8 cellular contexts compared by ENCODE assay signal in the genomic region with DNA sequence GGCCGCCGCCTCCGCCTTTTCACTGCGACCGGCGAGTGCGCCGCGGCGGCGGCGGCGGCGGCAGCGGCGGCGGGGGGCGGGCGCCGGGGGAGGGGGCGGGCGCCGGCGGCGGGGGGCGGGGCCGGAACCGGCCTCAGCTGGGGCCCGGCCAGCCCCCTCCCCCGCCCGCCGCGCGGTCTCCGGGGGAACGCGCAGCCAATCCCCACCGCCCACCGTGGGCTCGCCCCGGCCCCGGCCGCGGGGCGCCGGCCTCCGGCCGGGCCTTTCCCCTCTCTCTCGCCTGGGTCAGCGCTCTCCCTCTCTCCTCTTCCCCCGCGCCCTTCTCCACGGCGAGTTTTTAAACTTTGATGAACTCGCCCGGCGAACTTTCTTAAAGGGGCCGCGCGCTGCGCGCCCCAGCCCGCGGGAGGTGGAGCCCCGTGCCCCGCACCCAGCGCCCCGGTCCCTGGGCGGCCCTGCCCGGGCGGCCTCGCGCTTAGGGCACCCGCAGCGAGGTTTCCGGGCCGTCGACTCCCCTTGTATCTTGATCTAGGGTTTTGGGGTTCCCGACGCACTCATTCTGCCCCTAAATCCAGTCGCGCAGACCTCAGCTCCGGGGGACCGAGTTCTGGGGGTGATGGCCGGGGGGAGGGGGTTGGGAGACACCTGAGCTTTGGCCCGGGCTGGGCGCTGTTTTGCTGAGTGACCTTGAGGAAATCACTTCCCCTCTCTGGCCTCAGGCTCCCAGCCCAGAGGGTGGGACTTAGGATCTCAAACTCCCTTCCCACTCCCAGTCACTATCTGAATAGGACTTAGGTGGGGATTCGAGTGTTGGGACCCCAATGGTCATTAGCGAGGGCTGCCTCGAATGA. TPM values are rescaled to one million over a fixed set of nuclear protein-coding genes. Genes with fewer than 3 reads are reported as not detected.
DNase-seq lines count a peak whose midpoint lies in the region; FAIRE-seq and TF ChIP-seq lines count a peak whose summit lies in the region.

Gene RBPMS2, minus strand, starts transcription at position 39 of the 851 bp plus-strand sequence. CDS start 270 bp downstream, outside the sequence.

- H3K4me1 Mint-ChIP-seq in CD14-positive monocyte: peaks cover 5% of the 10 kb centered on the region

- FAIRE-seq in urothelium cell line (lab: Jason Lieb, UNC) (no peak), RCC 7860 (lab: Jason Lieb, UNC) (no peak)

- DNase-seq in CD14-positive monocyte (ENCODE audit: low spot score): no peak
- DNase-seq in Jurkat, Clone E6-1 (ENCODE audit: low read depth, low spot score): no peak
- peak in 1 of 2 donors; percentile 20 for DNase-seq in cardiac fibroblast (ENCODE audit: low read depth in 2 of 2)
- no peak for DNase-seq in mesenteric fat pad (ENCODE audit: low spot score)
- peak; percentile 83 for DNase-seq in urothelium cell line (ENCODE audit: low spot score)
- DNase-seq in RCC 7860 (ENCODE audit: low spot score): no peak
- no peak for DNase-seq in inferior parietal cortex (ENCODE audit: extremely low spot score)
- DNase-seq in GOT3 (lab: John Stamatoyannopoulos, UW): no peak

- intact Hi-C loops in CD14-positive monocyte (cut with micrococcal nuclease): no loop called here

- H3K9me3 Mint-ChIP-seq in CD14-positive monocyte: peaks cover 0 to 13% (median 5%) of the 10 kb centered on the region in 7 donors

- H3K27ac Mint-ChIP-seq in CD14-positive monocyte: peak within 1 kb of the TSS in 2 of 7 donors; percentile 8 to 74

- TF ChIP-seq CTCF in CD14-positive monocyte (IDR thresholded peaks at IDR 0.05): no peak
- TF ChIP-seq CTCF in cardiac fibroblast (IDR thresholded peaks at IDR 0.05; ENCODE audit: low read depth, low read length): no peak

- H3K4me3 ChIP-seq in Jurkat, Clone E6-1 (ENCODE audit: low read length): peak within 1 kb of the TSS; percentile 43
- H3K4me3 ChIP-seq in cardiac fibroblast (replicated peaks in 1 of 2; ENCODE audit: low read depth in 2 of 2, low read length in 2 of 2): peak within 1 kb of the TSS; percentile 37 to 43

- H3K4me3 Mint-ChIP-seq in CD14-positive monocyte: peak within 1 kb of the TSS; percentile 77 to 89

- H3K36me3 Mint-ChIP-seq in CD14-positive monocyte: peaks cover 4 to 6% of the 10 kb centered on the region in 2 donors

- peaks cover 66 to 85% (median 68%) of the 10 kb centered on the region in 3 donors for H3K27me3 Mint-ChIP-seq in CD14-positive monocyte (ENCODE audit: low read depth in 3 of 3)

RNA-seq across cellular contexts. Expression of gene RBPMS2, which starts in this region (rescaled TPM):
- polyA plus RNA-seq in CD14-positive monocyte: not detected
- 9.4 TPM for polyA plus RNA-seq in Jurkat, Clone E6-1 (2012; ENCODE audit: insufficient read depth, insufficient read length)
- total RNA-seq in mesenteric fat pad: 24.5 TPM
